ENCODE assay signal across 31 cellular contexts in genomic region chr10:101741938-101742337, GRCh38. TPM values are rescaled to one million over a fixed set of nuclear protein-coding genes. Genes with fewer than 3 reads are reported as not detected.
"Had no signal": no experiment of that assay in that cellular context is flagged by ENCODE, and none has a peak within 500 bp of the region (broad histone marks: within the 10 kb centered on the region; RNA-seq: fewer than 3 reads in every experiment).

No MANE protein-coding gene starts in this region.

- H3K27ac ChIP-seq: stomach, suprapubic skin, testis, thoracic aorta, thyroid gland, tibial artery, tibial nerve, transverse colon, upper lobe of left lung, upper lobe of right lung, uterus, vagina had no signal

- ATAC-seq: stimulated activated effector memory CD8-positive, alpha-beta T cell treated with anti-CD3 and anti-CD28 coated beads, Interleukin-12 subunit alpha, Interleukin-12 subunit beta, amount 100 ng/mL, for 72 hours; stimulated activated memory B cell treated with anti-CD40 and anti-IgM and Interleukin-4, amounts not matched to agents 10 μg/mL and 1 μg/mL and 100 μg/mL, for 72 hours; stimulated activated naive B cell treated with anti-CD40 and anti-IgM and Interleukin-4, amounts not matched to agents 10 μg/mL and 1 μg/mL and 100 μg/mL, for 72 hours; stimulated activated naive CD8-positive, alpha-beta T cell treated with anti-CD3 and anti-CD28 coated beads, Interleukin-15, amount 100 ng/mL, for 72 hours; stimulated activated naive CD8-positive, alpha-beta T cell treated with anti-CD3 and anti-CD28 coated beads, Interleukin-15, Interleukin-2, amounts not matched to agents 100 U/mL and 50 U/mL, for 24 hours; upper lobe of right lung had no signal

- H3K4me3 ChIP-seq: stomach, suprapubic skin, testis, thoracic aorta, thyroid gland, tibial artery, tibial nerve, transverse colon, upper lobe of left lung, upper lobe of right lung, uterus, vagina had no signal

- H3K9me3 ChIP-seq: stomach, suprapubic skin, testis, thoracic aorta, thyroid gland, tibial artery, tibial nerve, transverse colon, upper lobe of left lung, upper lobe of right lung, uterus, vagina had no signal

- H3K27me3 ChIP-seq: testis, thyroid gland, upper lobe of left lung, vagina had no signal

- H3K4me1 ChIP-seq: stomach, suprapubic skin, testis, thyroid gland, tibial artery, tibial nerve, transverse colon, upper lobe of left lung, uterus, vagina had no signal

- DNase-seq: stimulated activated CD4-positive, alpha-beta T cell treated with anti-CD3 and anti-CD28 coated beads, Interleukin-2, amount 100 ng/mL, for 48 hours; stimulated activated CD4-positive, alpha-beta T cell treated with anti-CD3 and anti-CD28 coated beads, Interleukin-4, amount 100 ng/mL, for 1 hour; stimulated activated CD4-positive, alpha-beta T cell treated with anti-CD3 and anti-CD28 coated beads, Interleukin-4, amount 100 ng/mL, for 24 hours; stimulated activated CD4-positive, alpha-beta T cell treated with anti-CD3 and anti-CD28 coated beads, Interleukin-4, amount 100 ng/mL, for 4 hours; stimulated activated CD8-positive, alpha-beta memory T cell treated with anti-CD3 and anti-CD28 coated beads, Interleukin-4, amount 100 ng/mL, for 48 hours; stimulated activated naive B cell treated with anti-CD40 and anti-IgM and Interleukin-4, amounts not matched to agents 10 μg/mL and 1 μg/mL and 100 μg/mL, for 72 hours; stimulated activated naive CD4-positive, alpha-beta T cell; stimulated activated naive CD4-positive, alpha-beta T cell treated with Interleukin-2 at 50 U/mL for 16 hours; stimulated activated naive CD8-positive, alpha-beta T cell treated with anti-CD3 and anti-CD28 coated beads, Interleukin-15, amount 100 ng/mL, for 72 hours; stimulated activated naive CD8-positive, alpha-beta T cell treated with anti-CD3 and anti-CD28 coated beads, Interleukin-15, Interleukin-2, amounts not matched to agents 100 U/mL and 50 U/mL, for 24 hours; stomach; substantia nigra; testis; thyroid gland; tibial artery; transverse colon; trophoblast cell; upper lobe of left lung; upper lobe of right lung; uterus had no signal

- H3K36me3 ChIP-seq: stomach, suprapubic skin, thoracic aorta, thyroid gland, tibial artery, tibial nerve, transverse colon, upper lobe of left lung, upper lobe of right lung, uterus, vagina had no signal

RNA-seq across cellular contexts. Expression of gene FGF8, which starts 34.0 kb away (rescaled TPM):
- total RNA-seq: stomach, subcutaneous adipose tissue, suprapubic skin, temporal lobe, thoracic aorta, thyroid gland, tibial nerve, transverse colon, ureter, urinary bladder, uterus, vagina had no signal
- polyA plus RNA-seq: stomach, thymus, urinary bladder had no signal
